ENCODE assay signal across 15 cellular contexts in genomic region chr4:19026281-19026680, GRCh38.
DNase-seq lines count a peak whose midpoint lies in the region; TF ChIP-seq lines count a peak whose summit lies in the region.
"Had no signal": no experiment of that assay in that cellular context is flagged by ENCODE, and none has a peak within 500 bp of the region (broad histone marks: within the 10 kb centered on the region; RNA-seq: fewer than 3 reads in every experiment).

No MANE protein-coding gene starts in this region.

- no peak overlapping the region for H4K91ac ChIP-seq in neuronal stem cell (ENCODE audit: low read depth, low read length, poor library complexity)

- H3K9me3 ChIP-seq in neuronal stem cell (replicated peaks in 1 of 2; ENCODE audit: control insufficient read depth in 2 of 2, insufficient read depth in 1 of 2, low read depth in 1 of 2, low read length in 2 of 2) = no peaks in the 10 kb centered on the region

- H2BK5ac ChIP-seq in neuronal stem cell (ENCODE audit: low read length) = no peak overlapping the region

- no peak overlapping the region for H2BK15ac ChIP-seq in neuronal stem cell (ENCODE audit: low read length)

- H3K9me3 Mint-ChIP-seq in nephron = no peaks in the 10 kb centered on the region

- DNase-seq in A172 (ENCODE audit: low spot score) (peak; percentile 69), NCI-H2081 treated with DMSO at 0.1 percent for 48 hours (lab: John Stamatoyannopoulos, UW) (peak; percentile 91), choroid plexus epithelial cell (ENCODE audit: low read depth) (peak; percentile 23), NCI-H1694 (lab: John Stamatoyannopoulos, UW) (no peak), RKO (ENCODE audit: low spot score) (no peak), Kasumi-1 (lab: John Stamatoyannopoulos, UW) (no peak), neuronal stem cell (ENCODE audit: low spot score) (no peak)
- DNase-seq: activated CD8-positive, alpha-beta memory T cell treated with anti-CD3 and anti-CD28 coated beads, Interleukin-2, amount 50 U/mL, for 4 hours; DMS79; left ventricle myocardium superior; NCI-H1105 treated with DMSO at 0.1 percent for 48 hours; NK-92 treated with Interleukin-12 subunit alpha and Interleukin-12 subunit beta, amount 100 ng/mL, for 24 hours had no signal

- H2AK5ac ChIP-seq in neuronal stem cell (ENCODE audit: low read depth, low read length) = no peak overlapping the region

- no CpG with 5 or more reads among the region's 1 CpG for WGBS in neuronal stem cell (ENCODE audit: extremely low coverage in 2 of 2, insufficient read length in 2 of 2, insufficient replicate concordance in 1 of 2), 2 donors

- H3K4me3 Mint-ChIP-seq in nephron = no peak overlapping the region

- H2AFZ ChIP-seq in neuronal stem cell (ENCODE audit: low read length) = no peak overlapping the region

- no peaks in the 10 kb centered on the region for H3K27me3 Mint-ChIP-seq in nephron (ENCODE audit: low read depth)

- no peak overlapping the region for H3K9ac ChIP-seq in neuronal stem cell (ENCODE audit: low read depth, low read length, poor library complexity)

- peaks cover 6 to 12% of the 10 kb centered on the region in 2 donors for H3K4me1 ChIP-seq in neuronal stem cell (ENCODE audit: control insufficient read depth in 2 of 2, insufficient read depth in 1 of 2, low read depth in 1 of 2, low read length in 2 of 2)

- no peak overlapping the region for H2BK120ac ChIP-seq in neuronal stem cell (ENCODE audit: low read depth, low read length)

- H3K36me3 Mint-ChIP-seq in nephron (ENCODE audit: low read depth) = no peaks in the 10 kb centered on the region

- H3K4me2 ChIP-seq in neuronal stem cell (ENCODE audit: insufficient read depth, low read length, poor library complexity, severe bottlenecking) = no peak overlapping the region

- no peak overlapping the region for H3K27ac ChIP-seq in neuronal stem cell (replicated peaks; ENCODE audit: low read length)
- H3K27ac ChIP-seq: SK-N-MC had no signal

- no peaks in the 10 kb centered on the region for H3K27me3 ChIP-seq in neuronal stem cell (ENCODE audit: control insufficient read depth in 3 of 3, insufficient read depth in 3 of 3, low read depth in 1 of 3, low read length in 3 of 3)

- no peak overlapping the region for H3K18ac ChIP-seq in neuronal stem cell (ENCODE audit: low read length)

- H4K8ac ChIP-seq in neuronal stem cell (ENCODE audit: low read depth, low read length) = no peak overlapping the region

- peak overlapping the region; percentile 11 to 31 (median 13) for H3K27ac Mint-ChIP-seq in nephron

- H3K79me1 ChIP-seq in neuronal stem cell (ENCODE audit: low read depth, low read length) = no peaks in the 10 kb centered on the region

- H3K4me3 ChIP-seq in choroid plexus epithelial cell (ENCODE audit: low read depth, low read length) (no peak overlapping the region), neuronal stem cell (ENCODE audit: low read length in 2 of 2) (no peak overlapping the region)
- H3K4me3 ChIP-seq: GM12878, SK-N-MC had no signal

- peaks cover 36% of the 10 kb centered on the region for H3K4me1 Mint-ChIP-seq in nephron

- no peak overlapping the region for H2BK12ac ChIP-seq in neuronal stem cell (ENCODE audit: low read length)

- no peak overlapping the region for H3K23ac ChIP-seq in neuronal stem cell (ENCODE audit: low read depth, low read length, poor library complexity)

- H3K14ac ChIP-seq in neuronal stem cell (ENCODE audit: low read length) = no peak overlapping the region

- TF ChIP-seq CTCF in choroid plexus epithelial cell (conservative IDR thresholded peaks at IDR 0.05; ENCODE audit: low read depth, low read length) (no peak), nephron (IDR thresholded peaks at IDR 0.05; ENCODE audit: unreplicated experiment in 3 of 3) (no peak)

- H3K36me3 ChIP-seq in neuronal stem cell (replicated peaks in 1 of 2; ENCODE audit: control insufficient read depth in 2 of 2, insufficient read depth in 2 of 2, low read length in 2 of 2) = no peaks in the 10 kb centered on the region

- H3K4ac ChIP-seq in neuronal stem cell (ENCODE audit: low read length) = no peak overlapping the region

Comparison
In these comparisons a context has a peak if more than half of its experiments do, and no peak if none do; other contexts are left out.
1. DNase-seq: peak in A172 (single experiment), NCI-H2081 treated with DMSO at 0.1 percent for 48 hours (single experiment) and choroid plexus epithelial cell (single experiment); none in NCI-H1694 (single experiment), RKO (single experiment), Kasumi-1 (0 of 2) and neuronal stem cell (single experiment).